ENCODE assay signal across 14 cellular contexts in genomic region chr11:76962583-76963416, GRCh38.
DNase-seq lines count a peak whose midpoint lies in the region; ATAC-seq and TF ChIP-seq lines count a peak whose summit lies in the region.
"Had no signal": no experiment of that assay in that cellular context is flagged by ENCODE, and none has a peak within 500 bp of the region (broad histone marks: within the 10 kb centered on the region; RNA-seq: fewer than 3 reads in every experiment).

No MANE protein-coding gene starts in this region.

- H3K4me1 ChIP-seq in PC-3 (ENCODE audit: insufficient read depth, low read length): peaks cover 16% of the 10 kb centered on the region
- H3K4me1 ChIP-seq: A549, thyroid gland had no signal

- peak; percentile 45 for ATAC-seq in activated CD8-positive, alpha-beta memory T cell treated with anti-CD3 and anti-CD28 coated beads, Interleukin-2, amount 10 ng/mL, durations not matched to agents 7 days and 5 days
- ATAC-seq in HG02759 (IDR thresholded peaks at IDR 0.05; ENCODE audit: unreplicated experiment) (peak; percentile 94), PC-3 (peak; percentile 92), HG03442 (IDR thresholded peaks at IDR 0.05; ENCODE audit: unreplicated experiment) (no peak), GM18907 (IDR thresholded peaks at IDR 0.05; ENCODE audit: unreplicated experiment) (no peak)
- ATAC-seq: A549 had no signal

- TF ChIP-seq CTCF in PC-3 (conservative IDR thresholded peaks at IDR 0.05; ENCODE audit: low read depth, low read length): no peak
- no peak for TF ChIP-seq CTCF in type B pancreatic cell (conservative IDR thresholded peaks at IDR 0.05)

- no peaks in the 10 kb centered on the region for H3K27me3 ChIP-seq in PC-3 (ENCODE audit: low read length)
- H3K27me3 ChIP-seq: thyroid gland had no signal

- no peak overlapping the region for H3K27ac Mint-ChIP-seq in activated CD8-positive, alpha-beta memory T cell treated with anti-CD3 and anti-CD28 coated beads, Interleukin-2, amount 10 ng/mL, durations not matched to agents 7 days and 5 days
- peak overlapping the region; percentile 62 for H3K27ac Mint-ChIP-seq in type B pancreatic cell
- H3K27ac Mint-ChIP-seq: activated naive CD8-positive, alpha-beta T cell had no signal

- intact Hi-C loops in PC-3 (cut with micrococcal nuclease): no loop called here

- no peaks in the 10 kb centered on the region for H3K36me3 ChIP-seq in PC-3 (ENCODE audit: low read depth, low read length)

- CTCF ChIA-PET in activated CD8-positive, alpha-beta memory T cell treated with anti-CD3 and anti-CD28 coated beads, Interleukin-2, amount 10 ng/mL, durations not matched to agents 7 days and 5 days (lab: Charles Lee): interaction anchor here (0.8 to 1.2 kb wide), 2 partner anchors 43 to 44 kb away, joined by 3 to 4 read pairs; no protein-coding TSS in a partner anchor
- CTCF ChIA-PET in PC-3 (lab: Charles Lee): interaction anchor here (1.0 kb wide), 1 partner anchor 129 kb away, joined by 3 read pairs; no protein-coding TSS in a partner anchor

- peaks cover 14% of the 10 kb centered on the region for H3K4me1 Mint-ChIP-seq in activated CD8-positive, alpha-beta memory T cell treated with anti-CD3 and anti-CD28 coated beads, Interleukin-2, amount 10 ng/mL, durations not matched to agents 7 days and 5 days
- no peaks in the 10 kb centered on the region for H3K4me1 Mint-ChIP-seq in type B pancreatic cell (ENCODE audit: unreplicated experiment)
- H3K4me1 Mint-ChIP-seq: neural crest cell had no signal

- no TSS peak for BruUV-seq in PC-3 (replicated peaks; lab: Mats Ljungman, UMichigan)

- no peaks in the 10 kb centered on the region for H3F3A ChIP-seq in PC-3 (ENCODE audit: low read length, unreplicated experiment)

- no peaks in the 10 kb centered on the region for H3K9me2 ChIP-seq in PC-3 (replicated peaks; ENCODE audit: low read length)

- H3K9me3 Mint-ChIP-seq in activated CD8-positive, alpha-beta memory T cell treated with anti-CD3 and anti-CD28 coated beads, Interleukin-2, amount 10 ng/mL, durations not matched to agents 7 days and 5 days (ENCODE audit: low read depth): no peaks in the 10 kb centered on the region
- peaks cover 5% of the 10 kb centered on the region for H3K9me3 Mint-ChIP-seq in type B pancreatic cell
- H3K9me3 Mint-ChIP-seq: neural crest cell had no signal

- no peaks in the 10 kb centered on the region for H3K9me3 ChIP-seq in PC-3 (ENCODE audit: low read length)
- H3K9me3 ChIP-seq: A549, thyroid gland had no signal

- no peaks in the 10 kb centered on the region for H3K27me3 Mint-ChIP-seq in activated CD8-positive, alpha-beta memory T cell treated with anti-CD3 and anti-CD28 coated beads, Interleukin-2, amount 10 ng/mL, durations not matched to agents 7 days and 5 days
- no peaks in the 10 kb centered on the region for H3K27me3 Mint-ChIP-seq in type B pancreatic cell
- H3K27me3 Mint-ChIP-seq: activated naive CD8-positive, alpha-beta T cell had no signal

- no peak overlapping the region for H2AFZ ChIP-seq in PC-3 (ENCODE audit: low read length)

- DNase-seq in activated CD8-positive, alpha-beta memory T cell treated with anti-CD3 and anti-CD28 coated beads, Interleukin-2, amount 10 ng/mL, durations not matched to agents 7 days and 5 days: no peak
- DNase-seq in activated CD8-positive, alpha-beta memory T cell treated with anti-CD3 and anti-CD28 coated beads for 24 hours: no peak
- DNase-seq in PC-3: peak; percentile 53
- no peak for DNase-seq in type B pancreatic cell (ENCODE audit: extremely low spot score, unreplicated experiment)
- no peak for DNase-seq in NCI-H774 (lab: John Stamatoyannopoulos, UW)
- DNase-seq: effector memory CD4-positive, alpha-beta T cell; stimulated activated CD4-positive, alpha-beta T cell treated with anti-CD3 and anti-CD28 coated beads, Interleukin-4, amount 100 ng/mL, for 1 hour; thyroid gland had no signal

- H3K36me3 Mint-ChIP-seq in activated CD8-positive, alpha-beta memory T cell treated with anti-CD3 and anti-CD28 coated beads, Interleukin-2, amount 10 ng/mL, durations not matched to agents 7 days and 5 days: peaks cover 15% of the 10 kb centered on the region
- peaks cover 33% of the 10 kb centered on the region for H3K36me3 Mint-ChIP-seq in type B pancreatic cell

- POLR2A ChIA-PET in PC-3 (lab: Charles Lee; ENCODE audit: unreplicated experiment): interaction anchor here (0.5 kb wide), 1 partner anchor 641 kb away, joined by 5 read pairs; no protein-coding TSS in a partner anchor

- peak overlapping the region; percentile 48 for H3K27ac ChIP-seq in PC-3 (ENCODE audit: low read length)
- H3K27ac ChIP-seq: A549, thyroid gland had no signal

- H3K9ac ChIP-seq in PC-3 (ENCODE audit: low read length): peak overlapping the region; percentile 2; the same call in 1 of the 2 replicates

- no peak overlapping the region for H3K4me3 Mint-ChIP-seq in activated CD8-positive, alpha-beta memory T cell treated with anti-CD3 and anti-CD28 coated beads, Interleukin-2, amount 10 ng/mL, durations not matched to agents 7 days and 5 days
- no peak overlapping the region for H3K4me3 Mint-ChIP-seq in type B pancreatic cell
- H3K4me3 Mint-ChIP-seq: activated naive CD8-positive, alpha-beta T cell; neural crest cell had no signal

- H3K4me3 ChIP-seq in PC-3 (ENCODE audit: low read length): no peak overlapping the region
- H3K4me3 ChIP-seq: A549, thyroid gland had no signal

- no peaks in the 10 kb centered on the region for H3K79me2 ChIP-seq in PC-3 (ENCODE audit: low read length)

- H4K20me1 ChIP-seq in PC-3 (ENCODE audit: low read length): no peaks in the 10 kb centered on the region

- peak overlapping the region; percentile 21 for H3K4me2 ChIP-seq in PC-3 (ENCODE audit: low read length)
- H3K4me2 ChIP-seq: A549 had no signal

Comparison
In these comparisons a context has a peak if more than half of its experiments do, and no peak if none do; other contexts are left out.
1. ATAC-seq: peak in activated CD8-positive, alpha-beta memory T cell treated with anti-CD3 and anti-CD28 coated beads, Interleukin-2, amount 10 ng/mL, durations not matched to agents 7 days and 5 days (single experiment), HG02759 (single experiment) and PC-3 (single experiment); none in HG03442 (single experiment) and GM18907 (single experiment).